11 cellular contexts compared by ENCODE assay signal in genomic region chr2:223585691-223586090, GRCh38. TPM values are rescaled to one million over a fixed set of nuclear protein-coding genes. Genes with fewer than 3 reads are reported as not detected.
A peak's percentile ranks its signal among the peaks of the same experiment; 100 is the strongest.
DNase-seq lines count a peak whose midpoint lies in the region; ATAC-seq and TF ChIP-seq lines count a peak whose summit lies in the region.
"Had no signal": no experiment of that assay in that cellular context is flagged by ENCODE, and none has a peak within 500 bp of the region (broad histone marks: within the 10 kb centered on the region; RNA-seq: fewer than 3 reads in every experiment).

No MANE protein-coding gene starts in this region.

- H3K36me3 Mint-ChIP-seq in WTC11 = no peaks in the 10 kb centered on the region

- no peak overlapping the region for H3K27ac ChIP-seq in right lobe of liver
- H3K27ac ChIP-seq: coronary artery, upper lobe of left lung had no signal

- H3K9me3 Mint-ChIP-seq in WTC11 = no peaks in the 10 kb centered on the region
- H3K9me3 Mint-ChIP-seq: activated T-cell treated with anti-CD3 and anti-CD28 coated beads, Interleukin-2, amount 50 U/mL, for 24 hours had no signal

- intact Hi-C loops in right lobe of liver (cut with DNase I) = no loop called here

- no peaks in the 10 kb centered on the region for H3K36me3 ChIP-seq in right lobe of liver
- H3K36me3 ChIP-seq: upper lobe of left lung had no signal

- ATAC-seq in WTC11 = no peak
- no peak for ATAC-seq in right lobe of liver
- no peak for ATAC-seq in HG02798 (IDR thresholded peaks at IDR 0.05; ENCODE audit: poor library complexity, unreplicated experiment)

- DNase-seq in AG10803 (ENCODE audit: low read depth) (peak; percentile 27), NCI-H1105 treated with DMSO at 0.1 percent for 48 hours (lab: John Stamatoyannopoulos, UW) (peak; percentile 72), NOMO-1 treated with DMSO at 0.1 percent for 48 hours (lab: John Stamatoyannopoulos, UW; ENCODE audit: unreplicated experiment) (peak; percentile 79), fibroblast of peridontal ligament (ENCODE audit: extremely low read depth) (peak; percentile 71), WTC11 (ENCODE audit: low spot score) (no peak), right lobe of liver (no peak)
- DNase-seq in activated CD4-positive, alpha-beta T cell treated with anti-CD3 and anti-CD28 coated beads, Interleukin-2, amount 50 U/mL, for 1 hour = no peak
- DNase-seq: activated T-cell treated with anti-CD3 and anti-CD28 coated beads, Interleukin-2, amount 50 U/mL, for 24 hours; upper lobe of left lung had no signal

- H3K4me1 Mint-ChIP-seq in WTC11 = peaks cover 6% of the 10 kb centered on the region

- no peaks in the 10 kb centered on the region for H3K9me3 ChIP-seq in right lobe of liver
- H3K9me3 ChIP-seq: upper lobe of left lung had no signal

- POLR2A ChIA-PET in WTC11 (lab: Charles Lee) = no interaction called here

- TF ChIP-seq CTCF in AG10803 (conservative IDR thresholded peaks at IDR 0.05; ENCODE audit: low read length) (no peak), WTC11 (IDR thresholded peaks at IDR 0.05) (no peak), right lobe of liver (IDR thresholded peaks at IDR 0.05) (no peak)

- 41% methylated on average over 4 of the region's 4 CpGs for WGBS in right lobe of liver (ENCODE audit: insufficient coverage, low coverage, low lambda C conversion rate, missing lambda C conversion rate)

- no peak overlapping the region for H3K4me3 Mint-ChIP-seq in WTC11
- H3K4me3 Mint-ChIP-seq: activated T-cell treated with anti-CD3 and anti-CD28 coated beads, Interleukin-2, amount 50 U/mL, for 24 hours had no signal

- no peaks in the 10 kb centered on the region for H3K27me3 Mint-ChIP-seq in WTC11 (ENCODE audit: low read depth)

- H3K4me1 ChIP-seq in right lobe of liver = no peaks in the 10 kb centered on the region

- H3K4me3 ChIP-seq in AG10803 (ENCODE audit: low read length) (no peak overlapping the region), right lobe of liver (no peak overlapping the region)
- H3K4me3 ChIP-seq: coronary artery, upper lobe of left lung had no signal

- H3K27me3 ChIP-seq in right lobe of liver = no peaks in the 10 kb centered on the region
- H3K27me3 ChIP-seq: upper lobe of left lung had no signal

- H3K27ac Mint-ChIP-seq in WTC11 = no peak overlapping the region
- H3K27ac Mint-ChIP-seq: activated T-cell treated with anti-CD3 and anti-CD28 coated beads, Interleukin-2, amount 50 U/mL, for 24 hours had no signal

- TF ChIP-seq POLR2A in right lobe of liver (IDR thresholded peaks at IDR 0.05) = no peak

- CTCF ChIA-PET in WTC11 (lab: Charles Lee) = no interaction called here

TF ChIP-seq in WTC11, 78 proteins besides CTCF, POLR2A, EP300 and RAD21:
- TF ChIP-seq E2F4 (CRISPR knock-in tag; IDR thresholded peaks at IDR 0.05; ENCODE audit: borderline replicate concordance, low read depth) (no peak), CBFB (CRISPR knock-in tag; IDR thresholded peaks at IDR 0.05; ENCODE audit: low read depth) (no peak), JAZF1 (CRISPR knock-in tag; IDR thresholded peaks at IDR 0.05) (no peak), ZNF219 (CRISPR knock-in tag; IDR thresholded peaks at IDR 0.05; ENCODE audit: borderline replicate concordance) (no peak), ZNF121 (CRISPR knock-in tag; IDR thresholded peaks at IDR 0.05) (no peak), NFYB (CRISPR knock-in tag; conservative IDR thresholded peaks at IDR 0.05; ENCODE audit: low read depth) (no peak), RELA (CRISPR knock-in tag; IDR thresholded peaks at IDR 0.05; ENCODE audit: borderline replicate concordance) (no peak), ZNF396 (CRISPR knock-in tag; IDR thresholded peaks at IDR 0.05; ENCODE audit: borderline replicate concordance) (no peak)

RNA-seq across cellular contexts. Expression of gene SCG2, which starts 16.5 kb away (rescaled TPM):
- total RNA-seq in WTC11 (2021) = 0.07 to 0.23 TPM (median 0.11 TPM) in 3 replicates
- total RNA-seq in right lobe of liver = not detected

Comparison
In these comparisons a context has a peak if more than half of its experiments do, and no peak if none do; other contexts are left out.
1. DNase-seq: peak in AG10803 (single experiment), NCI-H1105 treated with DMSO at 0.1 percent for 48 hours (single experiment), NOMO-1 treated with DMSO at 0.1 percent for 48 hours (single experiment) and fibroblast of peridontal ligament (single experiment); none in WTC11 (single experiment), right lobe of liver (0 of 3) and activated CD4-positive, alpha-beta T cell treated with anti-CD3 and anti-CD28 coated beads, Interleukin-2, amount 50 U/mL, for 1 hour (single experiment).